20 cellular contexts compared by ENCODE assay signal in the genomic region with DNA sequence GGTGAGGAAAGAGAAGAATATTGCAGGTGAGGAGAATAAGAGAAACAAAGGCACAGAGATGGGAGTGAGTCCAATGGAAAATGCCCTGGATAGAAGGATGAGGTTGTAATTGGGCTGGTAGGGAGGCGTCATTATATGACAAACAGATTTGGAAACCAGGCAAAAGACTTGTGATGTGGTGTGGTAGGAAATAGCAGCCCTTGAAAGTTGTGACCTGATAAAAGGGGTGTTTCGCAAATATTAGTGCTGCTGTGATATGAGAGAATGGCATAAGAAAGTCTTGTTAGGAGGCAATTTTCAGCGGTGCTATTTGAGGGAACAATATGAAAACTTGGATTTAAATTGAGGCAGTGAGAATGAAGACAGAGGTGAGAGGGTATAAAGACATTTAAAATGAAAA.
"Had no signal": no experiment of that assay in that cellular context is flagged by ENCODE, and none has a peak within 500 bp of the region (broad histone marks: within the 10 kb centered on the region; RNA-seq: fewer than 3 reads in every experiment).

No MANE protein-coding gene starts in this region.

- H3K27me3 ChIP-seq: esophagus muscularis mucosa, gastrocnemius medialis, neural progenitor cell, ovary, spleen, tibial artery, upper lobe of right lung, vagina had no signal

- H3K4me1 Mint-ChIP-seq: immature natural killer cell; natural killer cell; stimulated activated memory B cell treated with anti-CD40 and anti-IgM and Interleukin-4, amounts not matched to agents 10 μg/mL and 1 μg/mL and 100 μg/mL, for 72 hours had no signal

- H3K27ac ChIP-seq: esophagus muscularis mucosa, gastrocnemius medialis, neural progenitor cell, ovary, spleen, tibial artery, upper lobe of right lung, vagina had no signal

- DNase-seq: effector memory CD8-positive, alpha-beta T cell; gastrocnemius medialis; immature natural killer cell; natural killer cell; nucleus accumbens; ovary; spleen; stimulated activated CD4-positive, alpha-beta T cell treated with anti-CD3 and anti-CD28 coated beads, Interleukin-15, amount 100 ng/mL, for 24 hours; stimulated activated CD4-positive, alpha-beta T cell treated with anti-CD3 and anti-CD28 coated beads, Interleukin-1b, Interleukin-23, amount 100 ng/mL, for 48 hours; stimulated activated CD4-positive, alpha-beta T cell treated with anti-CD3 and anti-CD28 coated beads, Interleukin-4, amount 100 ng/mL, for 24 hours; tibial artery; upper lobe of right lung had no signal

- H3K9ac ChIP-seq: neural progenitor cell had no signal

- H2AFZ ChIP-seq: neural progenitor cell had no signal

- FAIRE-seq: keratinocyte had no signal

- ATAC-seq: effector memory CD8-positive, alpha-beta T cell; gastrocnemius medialis; natural killer cell; sciatic nerve; stimulated activated memory B cell treated with anti-CD40 and anti-IgM and Interleukin-4, amounts not matched to agents 10 μg/mL and 1 μg/mL and 100 μg/mL, for 72 hours; upper lobe of right lung had no signal

- H3K27me3 Mint-ChIP-seq: dendritic cell treated with granulocyte-macrophage colony-stimulating factor and Interleukin-4, amounts not matched to agents 40 ng/mL and 50 ng/mL, for 4 days; effector memory CD8-positive, alpha-beta T cell; stimulated activated memory B cell treated with anti-CD40 and anti-IgM and Interleukin-4, amounts not matched to agents 10 μg/mL and 1 μg/mL and 100 μg/mL, for 72 hours; stimulated activated naive CD8-positive, alpha-beta T cell treated with anti-CD3 and anti-CD28 coated beads, Interleukin-15, Interleukin-2, amounts not matched to agents 100 ng/mL and 50 ng/mL, for 24 hours had no signal

- H3K4me2 ChIP-seq: neural progenitor cell had no signal

- H3K4me3 ChIP-seq: esophagus muscularis mucosa, gastrocnemius medialis, neural progenitor cell, ovary, spleen, tibial artery, upper lobe of right lung, vagina had no signal

- H3K4me3 Mint-ChIP-seq: dendritic cell treated with granulocyte-macrophage colony-stimulating factor and Interleukin-4, amounts not matched to agents 40 ng/mL and 50 ng/mL, for 4 days; effector memory CD8-positive, alpha-beta T cell; immature natural killer cell; natural killer cell; neural progenitor cell; stimulated activated memory B cell treated with anti-CD40 and anti-IgM and Interleukin-4, amounts not matched to agents 10 μg/mL and 1 μg/mL and 100 μg/mL, for 72 hours; stimulated activated naive CD8-positive, alpha-beta T cell treated with anti-CD3 and anti-CD28 coated beads, Interleukin-15, Interleukin-2, amounts not matched to agents 100 ng/mL and 50 ng/mL, for 24 hours had no signal

- H3K27ac Mint-ChIP-seq: dendritic cell treated with granulocyte-macrophage colony-stimulating factor and Interleukin-4, amounts not matched to agents 40 ng/mL and 50 ng/mL, for 4 days; effector memory CD8-positive, alpha-beta T cell; immature natural killer cell; natural killer cell; neural progenitor cell; stimulated activated memory B cell treated with anti-CD40 and anti-IgM and Interleukin-4, amounts not matched to agents 10 μg/mL and 1 μg/mL and 100 μg/mL, for 72 hours; stimulated activated naive CD8-positive, alpha-beta T cell treated with anti-CD3 and anti-CD28 coated beads, Interleukin-15, Interleukin-2, amounts not matched to agents 100 ng/mL and 50 ng/mL, for 24 hours had no signal

- H3K4me1 ChIP-seq: spleen had no signal

- H3K36me3 ChIP-seq: esophagus muscularis mucosa, gastrocnemius medialis, neural progenitor cell, ovary, spleen, tibial artery, upper lobe of right lung, vagina had no signal

- H3K9me3 ChIP-seq: esophagus muscularis mucosa, gastrocnemius medialis, ovary, spleen, tibial artery, upper lobe of right lung, vagina had no signal

- H3K36me3 Mint-ChIP-seq: immature natural killer cell; natural killer cell; stimulated activated memory B cell treated with anti-CD40 and anti-IgM and Interleukin-4, amounts not matched to agents 10 μg/mL and 1 μg/mL and 100 μg/mL, for 72 hours had no signal
